In genomic region chr12:22313276-22313995, GRCh38 we compare ENCODE assay signal across 20 cellular contexts. TPM values are rescaled to one million over a fixed set of nuclear protein-coding genes. Genes with fewer than 3 reads are reported as not detected.
A peak's percentile ranks its signal among the peaks of the same experiment; 100 is the strongest.
DNase-seq lines count a peak whose midpoint lies in the region; ATAC-seq and TF ChIP-seq lines count a peak whose summit lies in the region.
"Had no signal": no experiment of that assay in that cellular context is flagged by ENCODE, and none has a peak within 500 bp of the region (broad histone marks: within the 10 kb centered on the region; RNA-seq: fewer than 3 reads in every experiment).

No MANE protein-coding gene starts in this region.

- H3K27ac Mint-ChIP-seq in endodermal cell = no peak overlapping the region
- H3K27ac Mint-ChIP-seq: CD4-positive, alpha-beta T cell had no signal

- CTCF ChIA-PET in RWPE1 (lab: Yijun Ruan, JAX) = interaction anchor here (0.6 kb wide), 1 partner anchor 580 kb away, joined by 3 read pairs; no protein-coding TSS in a partner anchor

- peak; percentile 18 for DNase-seq in NCI-H226
- DNase-seq in RWPE1 (ENCODE audit: low spot score) = peak; percentile 17
- DNase-seq in endodermal cell = no peak
- no peak for DNase-seq in right cardiac atrium
- DNase-seq in AML-193 (lab: John Stamatoyannopoulos, UW) = no peak
- DNase-seq: BE2C; CD4-positive, alpha-beta T cell; DMS53; MM.1S; NCI-H1105; NCI-H1694 treated with DMSO at 0.1 percent for 48 hours; NCI-H2107; NCI-H774; SHP77 had no signal

- H3K36me3 Mint-ChIP-seq in endodermal cell (ENCODE audit: low read depth) = peaks cover 4% of the 10 kb centered on the region

- H3K4me1 ChIP-seq in endodermal cell (ENCODE audit: control insufficient read depth, insufficient read depth, low read length) (no peaks in the 10 kb centered on the region), right cardiac atrium (ENCODE audit: control insufficient read depth, insufficient read depth, low read length) (peaks cover 2% of the 10 kb centered on the region)
- H3K4me1 ChIP-seq: BE2C, HAP-1 had no signal

- peak; percentile 56 to 67 for ATAC-seq in right cardiac atrium
- ATAC-seq in GM18519 (IDR thresholded peaks at IDR 0.05; ENCODE audit: low FRiP score, unreplicated experiment) = no peak
- ATAC-seq in HG02870 (IDR thresholded peaks at IDR 0.05; ENCODE audit: unreplicated experiment) = no peak
- ATAC-seq: Panc1, SK-N-SH treated with all-trans-retinoic acid at 6 μM for 48 hours had no signal

- H3K9me3 ChIP-seq in endodermal cell (ENCODE audit: control insufficient read depth, low read length) (peaks cover 6% of the 10 kb centered on the region), right cardiac atrium (ENCODE audit: control insufficient read depth, low read length) (no peaks in the 10 kb centered on the region)
- H3K9me3 ChIP-seq: BE2C, HAP-1 had no signal

- H3K4me3 ChIP-seq in endodermal cell (ENCODE audit: low read length) (no peak overlapping the region), right cardiac atrium (ENCODE audit: low read length) (no peak overlapping the region)
- H3K4me3 ChIP-seq: HAP-1 had no signal

- no peaks in the 10 kb centered on the region for H3K9me3 Mint-ChIP-seq in endodermal cell
- H3K9me3 Mint-ChIP-seq: CD4-positive, alpha-beta T cell had no signal

- TF ChIP-seq CTCF in RWPE1 (conservative IDR thresholded peaks at IDR 0.05; ENCODE audit: low read depth) (no peak), endodermal cell (conservative IDR thresholded peaks at IDR 0.05) (no peak)

- POLR2A ChIA-PET in RWPE1 (lab: Yijun Ruan, JAX; ENCODE audit: low non-redundant PET) = no interaction called here

- intact Hi-C loops in right cardiac atrium (cut with DNase I) = no loop called here

- no peaks in the 10 kb centered on the region for H3K27me3 Mint-ChIP-seq in endodermal cell (ENCODE audit: insufficient read depth)

- 96 to 100% methylated on average over 3 to 4 of the region's 4 CpGs for WGBS in endodermal cell (ENCODE audit: insufficient coverage in 1 of 2, insufficient read length in 1 of 2), 2 experiments
- WGBS in right cardiac atrium = 73% methylated on average over 4 of the region's 4 CpGs

- H3K27me3 ChIP-seq in endodermal cell (ENCODE audit: control insufficient read depth, insufficient read depth, low read length, poor library complexity, severe bottlenecking) = no peaks in the 10 kb centered on the region
- no peaks in the 10 kb centered on the region for H3K27me3 ChIP-seq in right cardiac atrium (ENCODE audit: control insufficient read depth, insufficient read depth)

- H3K4me3 Mint-ChIP-seq in endodermal cell = no peak overlapping the region
- H3K4me3 Mint-ChIP-seq: CD4-positive, alpha-beta T cell had no signal

- H3K4me1 Mint-ChIP-seq in endodermal cell = peaks cover 27% of the 10 kb centered on the region

- H3K36me3 ChIP-seq in endodermal cell (ENCODE audit: control insufficient read depth, insufficient read depth, low read length) = peaks cover 16% of the 10 kb centered on the region
- H3K36me3 ChIP-seq: BE2C, HAP-1 had no signal

- no peak overlapping the region for H3K9ac ChIP-seq in endodermal cell (ENCODE audit: extremely low read depth, low read length, poor library complexity, severe bottlenecking)

- H3K27ac ChIP-seq in RWPE1 = no peak overlapping the region
- peak overlapping the region; percentile 45 for H3K27ac ChIP-seq in endodermal cell (ENCODE audit: low read depth, low read length)
- no peak overlapping the region for H3K27ac ChIP-seq in right cardiac atrium (ENCODE audit: low read length)

RNA-seq across cellular contexts. Expression of gene ST8SIA1, which starts 21.1 kb away (rescaled TPM):
- 10 to 100 TPM; 11.2 to 13.3 TPM for total RNA-seq in endodermal cell
- polyA plus RNA-seq in endodermal cell (2013, experiment 1 of 2) = 36.6 TPM
- 37.3 TPM for polyA plus RNA-seq in endodermal cell (2013, experiment 2 of 2)
- total RNA-seq in right cardiac atrium = 1 to 10 TPM; 3.0 to 9.6 (median 6.3) TPM
- 3.8 TPM for polyA plus RNA-seq in right cardiac atrium
- total RNA-seq: HT-29 had no signal

Comparison
In these comparisons a context has a peak if more than half of its experiments do, and no peak if none do; other contexts are left out.
1. DNase-seq: peak in NCI-H226 (single experiment) and RWPE1 (single experiment); none in endodermal cell (single experiment), right cardiac atrium (0 of 3) and AML-193 (0 of 2).
2. ATAC-seq: peak in right cardiac atrium (2 of 2); none in GM18519 (single experiment) and HG02870 (single experiment).